1 cellular context compared by ENCODE assay signal in the genomic region with DNA sequence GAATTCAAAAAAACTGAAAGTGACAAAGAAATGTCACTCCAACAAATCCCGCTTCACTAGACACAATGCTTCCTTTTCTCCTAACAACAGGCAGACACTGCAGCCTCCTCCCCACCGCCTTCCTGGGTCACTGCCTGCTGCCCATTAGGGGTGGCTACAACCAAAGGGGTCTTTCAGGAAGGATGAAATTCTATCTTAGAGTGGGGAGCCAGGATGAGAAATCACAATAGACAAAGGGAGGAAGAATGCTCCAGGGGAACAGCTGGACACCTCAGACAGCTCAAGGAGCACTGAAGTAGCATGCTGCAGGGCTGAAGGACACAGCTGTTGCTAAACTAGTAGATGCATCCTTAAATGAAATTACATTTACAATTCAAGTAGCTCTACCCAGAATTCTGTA.
TF ChIP-seq lines count a peak whose summit lies in the region.

No MANE protein-coding gene starts in this region.

TF ChIP-seq in H1, 55 proteins besides CTCF, POLR2A, EP300 and RAD21 (continued from another document):
- no peak for TF ChIP-seq CBX5 (IDR thresholded peaks at IDR 0.05; ENCODE audit: low read depth, low read length)
- no peak for TF ChIP-seq KDM5A (IDR thresholded peaks at IDR 0.05; ENCODE audit: low read length)
